Comparison of ENCODE assay signal across 12 cellular contexts in genomic region chr1:30781906-30782305, GRCh38. TPM values are rescaled to one million over a fixed set of nuclear protein-coding genes. Genes with fewer than 3 reads are reported as not detected.
"Had no signal": no experiment of that assay in that cellular context is flagged by ENCODE, and none has a peak within 500 bp of the region (broad histone marks: within the 10 kb centered on the region; RNA-seq: fewer than 3 reads in every experiment).

No MANE protein-coding gene starts in this region.

- H3K27me3 Mint-ChIP-seq: activated naive CD8-positive, alpha-beta T cell treated with anti-CD3 and anti-CD28 coated beads for 36 hours; activated T-helper 17 cell treated with anti-CD3 and anti-CD28 coated beads, Interleukin-2, amount 50 U/mL, for 72 hours had no signal

- H3K36me3 Mint-ChIP-seq: activated naive CD8-positive, alpha-beta T cell treated with anti-CD3 and anti-CD28 coated beads for 36 hours; T-cell had no signal

- H3K27ac Mint-ChIP-seq: activated CD4-positive, alpha-beta memory T cell treated with anti-CD3 and anti-CD28 coated beads, Interleukin-2, amount 10 ng/mL, durations not matched to agents 7 days and 5 days; activated naive CD4-positive, alpha-beta T cell treated with anti-CD3 and anti-CD28 coated beads for 36 hours; activated T-helper 17 cell treated with anti-CD3 and anti-CD28 coated beads, Interleukin-2, amount 50 U/mL, for 72 hours; T-cell had no signal

- H3K9me3 Mint-ChIP-seq: activated CD4-positive, alpha-beta memory T cell treated with anti-CD3 and anti-CD28 coated beads, Interleukin-2, amount 10 ng/mL, durations not matched to agents 7 days and 5 days; activated naive CD4-positive, alpha-beta T cell treated with anti-CD3 and anti-CD28 coated beads for 36 hours; activated naive CD8-positive, alpha-beta T cell treated with anti-CD3 and anti-CD28 coated beads for 36 hours; activated T-helper 17 cell treated with anti-CD3 and anti-CD28 coated beads, Interleukin-2, amount 50 U/mL, for 72 hours; IgD-negative memory B cell; T-cell had no signal

- H3K27ac ChIP-seq: KMS-11, VCaP had no signal

- H3K4me1 Mint-ChIP-seq: activated T-helper 17 cell treated with anti-CD3 and anti-CD28 coated beads, Interleukin-2, amount 50 U/mL, for 72 hours had no signal

- DNase-seq: activated gamma-delta T cell, NCI-H510A, SIG-M5 had no signal

- H3K4me3 Mint-ChIP-seq: activated CD4-positive, alpha-beta memory T cell treated with anti-CD3 and anti-CD28 coated beads, Interleukin-2, amount 10 ng/mL, durations not matched to agents 7 days and 5 days; activated naive CD4-positive, alpha-beta T cell treated with anti-CD3 and anti-CD28 coated beads for 36 hours; T-cell had no signal

RNA-seq across cellular contexts. Expression of gene MATN1, which starts 58.5 kb away (rescaled TPM):
- total RNA-seq: activated CD4-positive, alpha-beta memory T cell treated with anti-CD3 and anti-CD28 coated beads, Interleukin-2, amount 10 ng/mL, durations not matched to agents 7 days and 5 days; T-helper 2 cell treated with Interferon-gamma antibody and Interleukin-4, amounts not matched to agents 100 ng/mL and 5 ng/mL, for 36 hours had no signal
- polyA plus RNA-seq: IgD-negative memory B cell had no signal
